In genomic region chr19:14204219-14204618, GRCh38 we compare ENCODE assay signal across 8 cellular contexts. TPM values are rescaled to one million over a fixed set of nuclear protein-coding genes. Genes with fewer than 3 reads are reported as not detected.
A peak's percentile ranks its signal among the peaks of the same experiment; 100 is the strongest.
DNase-seq lines count a peak whose midpoint lies in the region; ATAC-seq and TF ChIP-seq lines count a peak whose summit lies in the region.
"Not testable (repeated sequence)": the region's sequence is repeated elsewhere in the genome, so short reads cannot be mapped to it uniquely, and the experiment has no call there.

No MANE protein-coding gene starts in this region.

- not testable (repeated sequence) for H3K9me3 ChIP-seq in BLaER1; HAP-1; left ventricle myocardium inferior (replicated peaks)

- H3K4me1 Mint-ChIP-seq in T-cell (peaks cover 46 to 58% (median 53%) of the 10 kb centered on the region in 3 donors), MCF 10A (ENCODE audit: insufficient read depth, unreplicated experiment) (peaks cover 24% of the 10 kb centered on the region), naive B cell (peaks cover 20 to 37% (median 27%) of the 10 kb centered on the region in 3 donors), progenitor cell of endocrine pancreas (ENCODE audit: low read depth) (peaks cover 11% of the 10 kb centered on the region)
- H3K4me1 Mint-ChIP-seq in activated T-cell treated with anti-CD3 and anti-CD28 coated beads, Interleukin-2, amount 50 U/mL, for 4 hours (ENCODE audit: low read depth): peaks cover 35% of the 10 kb centered on the region

- peaks cover 40% of the 10 kb centered on the region for H3K27me3 ChIP-seq in BLaER1
- not testable (repeated sequence) for H3K27me3 ChIP-seq in HAP-1 (ENCODE audit: low read depth); left ventricle myocardium inferior (ENCODE audit: low read depth)

- not testable (repeated sequence) for H3K36me3 Mint-ChIP-seq in T-cell; activated T-cell treated with anti-CD3 and anti-CD28 coated beads, Interleukin-2, amount 50 U/mL, for 4 hours (ENCODE audit: insufficient read depth); MCF 10A (ENCODE audit: insufficient read depth, unreplicated experiment); progenitor cell of endocrine pancreas (ENCODE audit: insufficient read depth)
- H3K36me3 Mint-ChIP-seq in naive B cell: peaks cover 0 to 12% of the 10 kb centered on the region in 2 donors

- H3K4me3 ChIP-seq in BLaER1: not testable (repeated sequence)
- H3K4me3 ChIP-seq in HAP-1: peak overlapping the region; percentile 49
- peak overlapping the region; percentile 72 for H3K4me3 ChIP-seq in left ventricle myocardium inferior

- not testable (repeated sequence) for H3K9me3 Mint-ChIP-seq in T-cell; activated T-cell treated with anti-CD3 and anti-CD28 coated beads, Interleukin-2, amount 50 U/mL, for 4 hours; MCF 10A (ENCODE audit: unreplicated experiment); naive B cell; progenitor cell of endocrine pancreas (ENCODE audit: low read depth)

- not testable (repeated sequence) for H3K9ac ChIP-seq in BLaER1

- not testable (repeated sequence) for DNase-seq in HAP-1 (ENCODE audit: low spot score in 2 of 2); T-cell; activated T-cell treated with anti-CD3 and anti-CD28 coated beads, Interleukin-2, amount 50 U/mL, for 4 hours; MCF 10A (ENCODE audit: unreplicated experiment); left ventricle myocardium inferior; naive B cell; progenitor cell of endocrine pancreas (ENCODE audit: low spot score, unreplicated experiment)

- CTCF ChIA-PET in T-cell (lab: Charles Lee): not testable (repeated sequence)
- CTCF ChIA-PET in MCF 10A (lab: Yijun Ruan, JAX): interaction anchor here (1.0 to 4.0 kb wide), 2 partner anchors 144 to 301 kb away, joined by 3 to 16 read pairs; no protein-coding TSS in a partner anchor

- intact Hi-C loops in MCF 10A (cut with micrococcal nuclease); left ventricle myocardium inferior (cut with micrococcal nuclease): not testable (repeated sequence)

- H4K20me1 ChIP-seq in BLaER1: peaks cover 64% of the 10 kb centered on the region

- H3K4me3 Mint-ChIP-seq in T-cell (peak overlapping the region; percentile 77 to 88 (median 85)), MCF 10A (ENCODE audit: unreplicated experiment) (peak overlapping the region; percentile 71), naive B cell (peak overlapping the region; percentile 76 to 91 (median 83)), progenitor cell of endocrine pancreas (ENCODE audit: low read depth) (peak overlapping the region; percentile 84)
- H3K4me3 Mint-ChIP-seq in activated T-cell treated with anti-CD3 and anti-CD28 coated beads, Interleukin-2, amount 50 U/mL, for 4 hours: peak overlapping the region; percentile 86

- not testable (repeated sequence) for BruUV-seq in MCF 10A (replicated peaks; lab: Mats Ljungman, UMichigan)

- not testable (repeated sequence) for TF ChIP-seq CTCF in MCF 10A (IDR thresholded peaks at IDR 0.05; ENCODE audit: unreplicated experiment); left ventricle myocardium inferior (IDR thresholded peaks at IDR 0.05; ENCODE audit: borderline replicate concordance); progenitor cell of endocrine pancreas (IDR thresholded peaks at IDR 0.05; ENCODE audit: unreplicated experiment)

- H3K4me1 ChIP-seq in BLaER1 (peaks cover 62% of the 10 kb centered on the region), left ventricle myocardium inferior (peaks cover 24% of the 10 kb centered on the region)
- not testable (repeated sequence) for H3K4me1 ChIP-seq in HAP-1

- H3K4me2 ChIP-seq in BLaER1: peak overlapping the region; percentile 90

- H3K27ac Mint-ChIP-seq in T-cell (peak overlapping the region; percentile 74 to 88), MCF 10A (ENCODE audit: low read depth, unreplicated experiment) (peak overlapping the region; percentile 81), naive B cell (peak overlapping the region in 2 of 6 donors; percentile 49 to 85), progenitor cell of endocrine pancreas (peak overlapping the region; percentile 78)

- ATAC-seq in T-cell (replicated peaks in 1 of 4); activated T-cell treated with anti-CD3 and anti-CD28 coated beads, Interleukin-2, amount 50 U/mL, for 4 hours; naive B cell (ENCODE audit: low read depth in 2 of 2): not testable (repeated sequence)

- not testable (repeated sequence) for H3K36me3 ChIP-seq in BLaER1; HAP-1 (replicated peaks); left ventricle myocardium inferior

- H3K27me3 Mint-ChIP-seq in T-cell (peaks cover 0 to 13% of the 10 kb centered on the region in 2 donors), MCF 10A (ENCODE audit: insufficient read depth, unreplicated experiment) (peaks cover 17% of the 10 kb centered on the region), naive B cell (peaks cover 16 to 60% (median 44%) of the 10 kb centered on the region in 3 donors), progenitor cell of endocrine pancreas (peaks cover 12% of the 10 kb centered on the region)
- peaks cover 13% of the 10 kb centered on the region for H3K27me3 Mint-ChIP-seq in activated T-cell treated with anti-CD3 and anti-CD28 coated beads, Interleukin-2, amount 50 U/mL, for 4 hours (ENCODE audit: low read depth)

- POLR2A ChIA-PET in T-cell (lab: Charles Lee); MCF 10A (lab: Yijun Ruan, JAX): not testable (repeated sequence)

- H3K27ac ChIP-seq in BLaER1; left ventricle myocardium inferior (replicated peaks): not testable (repeated sequence)

- in situ Hi-C loops in HAP-1 (cut with MboI; ENCODE audit: low sequenced_read_pairs): not testable (repeated sequence)

RNA-seq across cellular contexts. Expression of gene ADGRL1, which starts 1.8 kb away (rescaled TPM):
- total RNA-seq in T-cell (10 to 100 TPM; 19.9 to 31.2 (median 28.0) TPM), MCF 10A (2022) (13.0 and 15.9 TPM in 2 replicates), left ventricle myocardium inferior (16.1 TPM), progenitor cell of endocrine pancreas (54.6 and 55.3 TPM in 2 replicates)
- total RNA-seq in activated T-cell treated with anti-CD3 and anti-CD28 coated beads, Interleukin-2, amount 50 U/mL, for 4 hours: 10 to 100 TPM; 22.2 to 30.2 (median 23.6) TPM
- not detected for polyA plus RNA-seq in naive B cell (ENCODE audit: low read depth in 6 of 6)
